ENCODE assay signal across 1 cellular context in the genomic region with DNA sequence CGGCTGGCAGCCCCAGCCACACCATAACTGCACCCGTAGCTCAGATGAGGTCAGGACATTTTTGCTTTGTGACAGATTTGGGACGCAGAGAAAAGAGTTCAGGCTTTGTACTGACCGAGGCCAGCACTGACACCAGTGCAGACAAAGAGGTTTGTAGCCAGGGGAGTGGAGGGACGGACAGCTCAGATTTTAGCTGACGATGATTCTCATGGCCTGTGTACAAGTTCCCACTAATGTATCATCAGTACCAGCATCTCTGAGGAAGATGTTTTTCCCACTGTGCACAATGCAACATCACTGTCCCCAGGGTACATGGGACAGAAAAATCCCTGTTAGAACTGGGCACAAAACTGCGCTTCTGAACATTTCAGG.
TF ChIP-seq lines count a peak whose summit lies in the region.

No MANE protein-coding gene starts in this region.

TF ChIP-seq in GM23338, 12 proteins besides CTCF, POLR2A, EP300 and RAD21:
- TF ChIP-seq, protein P1, sequence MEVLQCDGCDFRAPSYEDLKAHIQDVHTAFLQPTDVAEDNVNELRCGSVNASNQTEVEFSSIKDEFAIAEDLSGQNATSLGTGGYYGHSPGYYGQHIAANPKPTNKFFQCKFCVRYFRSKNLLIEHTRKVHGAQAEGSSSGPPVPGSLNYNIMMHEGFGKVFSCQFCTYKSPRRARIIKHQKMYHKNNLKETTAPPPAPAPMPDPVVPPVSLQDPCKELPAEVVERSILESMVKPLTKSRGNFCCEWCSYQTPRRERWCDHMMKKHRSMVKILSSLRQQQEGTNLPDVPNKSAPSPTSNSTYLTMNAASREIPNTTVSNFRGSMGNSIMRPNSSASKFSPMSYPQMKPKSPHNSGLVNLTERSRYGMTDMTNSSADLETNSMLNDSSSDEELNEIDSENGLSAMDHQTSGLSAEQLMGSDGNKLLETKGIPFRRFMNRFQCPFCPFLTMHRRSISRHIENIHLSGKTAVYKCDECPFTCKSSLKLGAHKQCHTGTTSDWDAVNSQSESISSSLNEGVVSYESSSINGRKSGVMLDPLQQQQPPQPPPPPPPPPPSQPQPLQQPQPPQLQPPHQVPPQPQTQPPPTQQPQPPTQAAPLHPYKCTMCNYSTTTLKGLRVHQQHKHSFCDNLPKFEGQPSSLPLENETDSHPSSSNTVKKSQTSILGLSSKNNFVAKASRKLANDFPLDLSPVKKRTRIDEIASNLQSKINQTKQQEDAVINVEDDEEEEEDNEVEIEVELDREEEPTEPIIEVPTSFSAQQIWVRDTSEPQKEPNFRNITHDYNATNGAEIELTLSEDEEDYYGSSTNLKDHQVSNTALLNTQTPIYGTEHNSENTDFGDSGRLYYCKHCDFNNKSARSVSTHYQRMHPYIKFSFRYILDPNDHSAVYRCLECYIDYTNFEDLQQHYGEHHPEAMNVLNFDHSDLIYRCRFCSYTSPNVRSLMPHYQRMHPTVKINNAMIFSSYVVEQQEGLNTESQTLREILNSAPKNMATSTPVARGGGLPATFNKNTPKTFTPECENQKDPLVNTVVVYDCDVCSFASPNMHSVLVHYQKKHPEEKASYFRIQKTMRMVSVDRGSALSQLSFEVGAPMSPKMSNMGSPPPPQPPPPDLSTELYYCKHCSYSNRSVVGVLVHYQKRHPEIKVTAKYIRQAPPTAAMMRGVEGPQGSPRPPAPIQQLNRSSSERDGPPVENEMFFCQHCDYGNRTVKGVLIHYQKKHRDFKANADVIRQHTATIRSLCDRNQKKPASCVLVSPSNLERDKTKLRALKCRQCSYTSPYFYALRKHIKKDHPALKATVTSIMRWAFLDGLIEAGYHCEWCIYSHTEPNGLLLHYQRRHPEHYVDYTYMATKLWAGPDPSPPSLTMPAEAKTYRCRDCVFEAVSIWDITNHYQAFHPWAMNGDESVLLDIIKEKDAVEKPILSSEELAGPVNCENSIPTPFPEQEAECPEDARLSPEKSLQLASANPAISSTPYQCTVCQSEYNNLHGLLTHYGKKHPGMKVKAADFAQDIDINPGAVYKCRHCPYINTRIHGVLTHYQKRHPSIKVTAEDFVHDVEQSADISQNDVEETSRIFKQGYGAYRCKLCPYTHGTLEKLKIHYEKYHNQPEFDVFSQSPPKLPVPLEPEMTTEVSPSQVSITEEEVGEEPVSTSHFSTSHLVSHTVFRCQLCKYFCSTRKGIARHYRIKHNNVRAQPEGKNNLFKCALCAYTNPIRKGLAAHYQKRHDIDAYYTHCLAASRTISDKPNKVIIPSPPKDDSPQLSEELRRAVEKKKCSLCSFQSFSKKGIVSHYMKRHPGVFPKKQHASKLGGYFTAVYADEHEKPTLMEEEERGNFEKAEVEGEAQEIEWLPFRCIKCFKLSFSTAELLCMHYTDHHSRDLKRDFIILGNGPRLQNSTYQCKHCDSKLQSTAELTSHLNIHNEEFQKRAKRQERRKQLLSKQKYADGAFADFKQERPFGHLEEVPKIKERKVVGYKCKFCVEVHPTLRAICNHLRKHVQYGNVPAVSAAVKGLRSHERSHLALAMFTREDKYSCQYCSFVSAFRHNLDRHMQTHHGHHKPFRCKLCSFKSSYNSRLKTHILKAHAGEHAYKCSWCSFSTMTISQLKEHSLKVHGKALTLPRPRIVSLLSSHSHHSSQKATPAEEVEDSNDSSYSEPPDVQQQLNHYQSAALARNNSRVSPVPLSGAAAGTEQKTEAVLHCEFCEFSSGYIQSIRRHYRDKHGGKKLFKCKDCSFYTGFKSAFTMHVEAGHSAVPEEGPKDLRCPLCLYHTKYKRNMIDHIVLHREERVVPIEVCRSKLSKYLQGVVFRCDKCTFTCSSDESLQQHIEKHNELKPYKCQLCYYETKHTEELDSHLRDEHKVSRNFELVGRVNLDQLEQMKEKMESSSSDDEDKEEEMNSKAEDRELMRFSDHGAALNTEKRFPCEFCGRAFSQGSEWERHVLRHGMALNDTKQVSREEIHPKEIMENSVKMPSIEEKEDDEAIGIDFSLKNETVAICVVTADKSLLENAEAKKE (CRISPR knock-in tag; IDR thresholded peaks at IDR 0.05) = no peak
- no peak for TF ChIP-seq JUNB (IDR thresholded peaks at IDR 0.05; ENCODE audit: unreplicated experiment)
